Comparison of ENCODE assay signal across 17 cellular contexts in the genomic region with DNA sequence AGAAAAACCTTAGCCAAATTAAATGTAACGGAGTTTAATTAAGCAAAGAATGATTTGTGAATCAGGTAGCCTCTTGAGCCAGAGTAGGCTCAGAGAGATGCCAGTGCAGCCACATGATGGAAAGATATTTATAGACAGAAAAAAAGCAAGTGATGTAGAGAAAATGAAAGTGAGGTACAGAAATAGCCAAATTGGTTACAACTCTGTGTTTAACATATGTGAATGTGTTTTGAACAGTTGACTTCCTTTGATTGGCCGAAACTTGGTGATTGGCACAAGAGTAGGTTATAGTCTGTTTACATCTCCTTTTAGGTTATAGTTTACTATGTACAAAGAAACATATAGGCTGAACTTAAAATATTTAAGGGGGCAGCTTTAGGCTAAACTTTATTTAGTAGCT.
A peak's percentile ranks its signal among the peaks of the same experiment; 100 is the strongest.
DNase-seq lines count a peak whose midpoint lies in the region; ATAC-seq lines count a peak whose summit lies in the region.
"Had no signal": no experiment of that assay in that cellular context is flagged by ENCODE, and none has a peak within 500 bp of the region (broad histone marks: within the 10 kb centered on the region; RNA-seq: fewer than 3 reads in every experiment).

No MANE protein-coding gene starts in this region.

- ATAC-seq in GM18858 (IDR thresholded peaks at IDR 0.05; ENCODE audit: unreplicated experiment) (peak; percentile 96), GM21381 (IDR thresholded peaks at IDR 0.05; ENCODE audit: unreplicated experiment) (peak; percentile 77), HG03025 (IDR thresholded peaks at IDR 0.05; ENCODE audit: low FRiP score, unreplicated experiment) (peak; percentile 69), HG03575 (IDR thresholded peaks at IDR 0.05; ENCODE audit: extremely low read depth, insufficient number of reproducible peaks, low FRiP score, unreplicated experiment) (peak; percentile 91)
- ATAC-seq: activated CD4-positive, CD25-positive, alpha-beta regulatory T cell treated with anti-CD3 and anti-CD28 coated beads, Interleukin-2, amount 50 U/mL, for 24 hours; effector memory CD8-positive, alpha-beta T cell; lower lobe of right lung had no signal

- no peaks in the 10 kb centered on the region for H3K9me3 ChIP-seq in MG63
- H3K9me3 ChIP-seq: lower lobe of right lung, Peyer's patch had no signal

- intact Hi-C loops in head of caudate nucleus (cut with DNase I) = no loop called here

- no peaks in the 10 kb centered on the region for H3K36me3 ChIP-seq in MG63
- H3K36me3 ChIP-seq: lower lobe of right lung, Peyer's patch, tibial nerve had no signal

- no peaks in the 10 kb centered on the region for H3K27me3 ChIP-seq in MG63
- H3K27me3 ChIP-seq: Peyer's patch, tibial nerve had no signal

- H3K4me3 ChIP-seq in MG63 = no peak overlapping the region
- H3K4me3 ChIP-seq: lower lobe of right lung, Peyer's patch, tibial nerve had no signal

- DNase-seq in islet precursor cell (no peak), MG63 (no peak), head of caudate nucleus (no peak), NCI-H1105 (lab: John Stamatoyannopoulos, UW) (no peak)
- DNase-seq: activated naive CD8-positive, alpha-beta T cell treated with anti-CD3 and anti-CD28 coated beads, Interleukin-2, amount 10 ng/mL, durations not matched to agents 7 days and 5 days; AML-193; effector memory CD8-positive, alpha-beta T cell; lower lobe of right lung; NCI-H1436; NCI-H510A treated with DMSO at 0.1 percent for 48 hours; Peyer's patch had no signal
